ENCODE assay signal across 33 cellular contexts in genomic region chr16:3246002-3246401, GRCh38. TPM values are rescaled to one million over a fixed set of nuclear protein-coding genes. Genes with fewer than 3 reads are reported as not detected.
"Had no signal": no experiment of that assay in that cellular context is flagged by ENCODE, and none has a peak within 500 bp of the region (broad histone marks: within the 10 kb centered on the region; RNA-seq: fewer than 3 reads in every experiment).

No MANE protein-coding gene starts in this region.

- H3K27ac ChIP-seq: ascending aorta, cardiac muscle cell, SJCRH30, SK-N-MC had no signal

- H3K27me3 ChIP-seq: ascending aorta, cardiac muscle cell, SJCRH30 had no signal

- DNase-seq: activated B cell treated with CpG ODN at 0.5 μM for 24 hours; activated CD4-positive, alpha-beta memory T cell treated with anti-CD3 and anti-CD28 coated beads for 36 hours; activated CD4-positive, alpha-beta T cell treated with anti-CD3 and anti-CD28 coated beads for 4 hours; activated CD4-positive, alpha-beta T cell treated with anti-CD3 and anti-CD28 coated beads, Interleukin-2, amount 50 U/mL, for 1 hour; activated CD4-positive, CD25-positive, alpha-beta regulatory T cell treated with anti-CD3 and anti-CD28 coated beads, Interleukin-2, amount 50 U/mL, for 72 hours; activated CD8-positive, alpha-beta memory T cell treated with anti-CD3 and anti-CD28 coated beads, Interleukin-2, amount 10 ng/mL, durations not matched to agents 7 days and 5 days; activated effector memory CD4-positive, alpha-beta T cell treated with anti-CD3 and anti-CD28 coated beads, Interleukin-2, amount 50 U/mL, for 16 hours; activated naive CD4-positive, alpha-beta T cell; activated naive CD4-positive, alpha-beta T cell treated with anti-CD3 and anti-CD28 coated beads, Interleukin-2, amount 50 U/mL, for 16 hours; activated naive CD8-positive, alpha-beta T cell treated with anti-CD3 and anti-CD28 coated beads for 36 hours; activated T-cell treated with anti-CD3 and anti-CD28 coated beads, Interleukin-2, amount 50 U/mL, for 1 hour; activated T-cell treated with anti-CD3 and anti-CD28 coated beads, Interleukin-2, amount 50 U/mL, for 72 hours; amygdala; Karpas-422; KBM-7; NCI-H1105; NCI-H1417 treated with DMSO at 0.1 percent for 48 hours; NCI-H1930; NCI-H2081 treated with DMSO at 0.1 percent for 48 hours; NCI-H345; NCI-H526; NCI-H748 treated with DMSO at 0.1 percent for 48 hours; SHP77; SJCRH30 had no signal

- ATAC-seq: activated CD8-positive, alpha-beta memory T cell treated with anti-CD3 and anti-CD28 coated beads, Interleukin-2, amount 10 ng/mL, durations not matched to agents 7 days and 5 days; activated T-cell treated with anti-CD3 and anti-CD28 coated beads, Interleukin-2, amount 50 U/mL, for 72 hours; activated T-helper 17 cell treated with anti-CD3 and anti-CD28 coated beads, Interleukin-2, amount 50 U/mL, for 72 hours; Panc1 had no signal

- H3K4me3 ChIP-seq: ascending aorta, cardiac muscle cell, SJCRH30, SK-N-MC had no signal

- H3K36me3 ChIP-seq: ascending aorta, cardiac muscle cell, SJCRH30 had no signal

- H3K9me3 ChIP-seq: ascending aorta, SJCRH30 had no signal

- H3K4me1 ChIP-seq: ascending aorta, SJCRH30 had no signal

RNA-seq across cellular contexts. Expression of gene MEFV, which starts 10.4 kb away (rescaled TPM):
- total RNA-seq: activated B cell treated with CpG ODN at 0.5 μM for 24 hours; cardiac muscle cell; chondrocyte; NCI-H460; SJCRH30; T-helper 1 cell treated with Interleukin-12 subunit alpha and Interleukin-12 subunit beta and Interleukin-4 antibody, amounts not matched to agents 30 ng/mL and 1 ng/mL, for 36 hours had no signal

RNA-seq across cellular contexts. Expression of gene OR1F1, which starts 58.0 kb away (rescaled TPM):
- total RNA-seq: activated B cell treated with CpG ODN at 0.5 μM for 24 hours; activated CD4-positive, alpha-beta memory T cell treated with anti-CD3 and anti-CD28 coated beads for 36 hours; activated CD8-positive, alpha-beta memory T cell treated with anti-CD3 and anti-CD28 coated beads, Interleukin-2, amount 10 ng/mL, durations not matched to agents 7 days and 5 days; activated naive CD8-positive, alpha-beta T cell treated with anti-CD3 and anti-CD28 coated beads for 36 hours; ascending aorta; cardiac muscle cell; MCF 10A; T-helper 1 cell treated with Interleukin-12 subunit alpha and Interleukin-12 subunit beta and Interleukin-4 antibody, amounts not matched to agents 30 ng/mL and 1 ng/mL, for 36 hours had no signal
